8 cellular contexts compared by ENCODE assay signal in genomic region chr2:54722641-54723299, GRCh38. TPM values are rescaled to one million over a fixed set of nuclear protein-coding genes. Genes with fewer than 3 reads are reported as not detected.
DNase-seq lines count a peak whose midpoint lies in the region; FAIRE-seq and TF ChIP-seq lines count a peak whose summit lies in the region.

No MANE protein-coding gene starts in this region.

- no peaks in the 10 kb centered on the region for H3K36me3 Mint-ChIP-seq in mesothelial cell of epicardium

- H3K9me3 Mint-ChIP-seq in mesothelial cell of epicardium: peaks cover 4% of the 10 kb centered on the region

- peak overlapping the region; percentile 82 for H3K4me3 ChIP-seq in bronchial epithelial cell (ENCODE audit: low read depth, low read length)

- peak overlapping the region; percentile 87 for H3K27ac Mint-ChIP-seq in mesothelial cell of epicardium

- peaks cover 11% of the 10 kb centered on the region for H3K27me3 ChIP-seq in bronchial epithelial cell (ENCODE audit: control insufficient read depth, insufficient read depth, low read length)

- FAIRE-seq in bronchial epithelial cell (lab: Jason Lieb, UNC): peak; percentile 43

- DNase-seq in DMS 273 (lab: John Stamatoyannopoulos, UW; ENCODE audit: unreplicated experiment) (peak; percentile 63), DMS 273 treated with DMSO at 0.1 percent for 48 hours (lab: John Stamatoyannopoulos, UW) (no peak), LHCN-M2 (ENCODE audit: low read depth) (peak; percentile 63), bronchial epithelial cell (ENCODE audit: low read depth) (peak; percentile 74), mesothelial cell of epicardium (ENCODE audit: low spot score in 2 of 2, unreplicated experiment in 2 of 2) (no peak), glomerular visceral epithelial cell (ENCODE audit: extremely low spot score) (no peak), amygdala (lab: John Stamatoyannopoulos, UW) (no peak)
- no peak for DNase-seq in activated effector memory CD4-positive, alpha-beta T cell treated with Interleukin-2 at 50 U/mL for 16 hours

- peak overlapping the region; percentile 78 for H3K4me3 Mint-ChIP-seq in mesothelial cell of epicardium

- no peaks in the 10 kb centered on the region for H3K36me3 ChIP-seq in bronchial epithelial cell (ENCODE audit: control insufficient read depth, insufficient read depth, low read length)

- peaks cover 18% of the 10 kb centered on the region for H3K4me1 Mint-ChIP-seq in mesothelial cell of epicardium

- TF ChIP-seq CTCF in bronchial epithelial cell (IDR thresholded peaks at IDR 0.05; ENCODE audit: insufficient read depth, low read length, severe bottlenecking) (no peak), mesothelial cell of epicardium (IDR thresholded peaks at IDR 0.05; ENCODE audit: unreplicated experiment) (no peak)

- peaks cover 61% of the 10 kb centered on the region for H3K27me3 Mint-ChIP-seq in mesothelial cell of epicardium (ENCODE audit: low read depth)

RNA-seq across cellular contexts. Expression of gene EML6, which starts 0.7 kb away (rescaled TPM):
- total RNA-seq in LHCN-M2 (2014; rRNA removed) (0.32 and 0.34 TPM in 2 replicates), bronchial epithelial cell (0.53 and 1.7 TPM in 2 replicates), mesothelial cell of epicardium (0.93 to 2.3 TPM (median 2.1 TPM) in 3 replicates)
- polyA plus RNA-seq in LHCN-M2 (2012): 0.17 TPM

Comparison
In these comparisons a context has a peak if more than half of its experiments do, and no peak if none do; other contexts are left out.
1. DNase-seq: peak in DMS 273 (single experiment), LHCN-M2 (single experiment) and bronchial epithelial cell (single experiment); none in DMS 273 treated with DMSO at 0.1 percent for 48 hours (single experiment), mesothelial cell of epicardium (0 of 2), glomerular visceral epithelial cell (single experiment), amygdala (0 of 56) and activated effector memory CD4-positive, alpha-beta T cell treated with Interleukin-2 at 50 U/mL for 16 hours (single experiment).